18 cellular contexts compared by ENCODE assay signal in the genomic region with DNA sequence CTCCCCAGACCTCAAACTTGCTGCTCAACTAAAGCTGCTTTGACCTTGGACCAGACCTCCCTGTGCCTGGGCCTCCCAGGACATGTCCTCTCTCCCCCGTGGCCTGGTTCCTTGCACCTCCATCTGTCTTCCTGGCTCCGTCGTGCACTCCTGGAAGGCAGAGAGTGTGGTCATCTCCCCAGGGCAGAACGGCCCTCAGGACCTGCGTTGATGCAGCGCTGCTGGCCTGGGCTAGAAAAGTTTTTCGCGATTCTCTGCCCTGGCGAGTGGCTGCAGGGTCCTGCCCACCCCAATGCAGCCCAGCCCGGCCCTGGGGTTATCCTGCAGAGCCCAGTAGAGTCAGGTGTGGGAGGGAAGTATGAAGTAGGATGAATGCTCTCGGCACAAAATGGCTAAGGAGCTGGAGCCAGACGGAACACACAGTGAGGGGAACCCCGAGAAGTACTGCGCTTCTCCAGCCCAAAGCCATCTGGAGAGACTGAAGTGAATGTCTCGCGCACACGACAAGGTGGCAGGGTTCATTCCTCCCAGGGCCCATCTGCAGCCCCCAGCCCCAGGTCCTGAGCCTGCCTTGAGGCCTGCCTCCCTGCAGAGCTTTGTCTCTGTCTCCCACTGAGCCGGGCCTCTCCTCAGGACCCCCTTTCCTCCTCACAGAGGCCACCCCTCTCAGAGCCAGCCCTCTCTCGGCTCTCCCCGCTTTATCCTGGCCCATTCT. TPM values are rescaled to one million over a fixed set of nuclear protein-coding genes. Genes with fewer than 3 reads are reported as not detected.
A peak's percentile ranks its signal among the peaks of the same experiment; 100 is the strongest.
DNase-seq lines count a peak whose midpoint lies in the region; ATAC-seq and TF ChIP-seq lines count a peak whose summit lies in the region.
"Had no signal": no experiment of that assay in that cellular context is flagged by ENCODE, and none has a peak within 500 bp of the region (broad histone marks: within the 10 kb centered on the region; RNA-seq: fewer than 3 reads in every experiment).

No MANE protein-coding gene starts in this region.

- POLR2A ChIA-PET in naive thymus-derived CD8-positive, alpha-beta T cell (lab: Charles Lee) = no interaction called here

- H4K20me1 ChIP-seq in neural progenitor cell (ENCODE audit: low read depth) = no peaks in the 10 kb centered on the region

- H3K27me3 Mint-ChIP-seq in glutamatergic neuron (ENCODE audit: unreplicated experiment) (peaks cover 16% of the 10 kb centered on the region), neural progenitor cell (ENCODE audit: insufficient read depth, low read depth) (peaks cover 4% of the 10 kb centered on the region)
- H3K27me3 Mint-ChIP-seq in naive thymus-derived CD8-positive, alpha-beta T cell = peaks cover 8 to 35% (median 17%) of the 10 kb centered on the region in 5 donors

- H3K4me1 ChIP-seq in ascending aorta = peaks cover 42 to 72% of the 10 kb centered on the region in 2 donors
- peaks cover 13% of the 10 kb centered on the region for H3K4me1 ChIP-seq in neural progenitor cell
- peaks cover 0 to 74% (median 67%) of the 10 kb centered on the region in 4 donors for H3K4me1 ChIP-seq in tibial artery

- ATAC-seq in GM19397 (IDR thresholded peaks at IDR 0.05; ENCODE audit: unreplicated experiment) = no peak
- no peak for ATAC-seq in naive thymus-derived CD8-positive, alpha-beta T cell
- ATAC-seq: naive thymus-derived CD4-positive, alpha-beta T cell; WTC11 had no signal

- H3K9me3 ChIP-seq in ascending aorta = no peaks in the 10 kb centered on the region
- H3K9me3 ChIP-seq in neural progenitor cell (ENCODE audit: low read depth) = no peaks in the 10 kb centered on the region
- H3K9me3 ChIP-seq in tibial artery = no peaks in the 10 kb centered on the region
- H3K9me3 ChIP-seq: BE2C had no signal

- no peaks in the 10 kb centered on the region for H3K27me3 ChIP-seq in ascending aorta
- no peaks in the 10 kb centered on the region for H3K27me3 ChIP-seq in neural progenitor cell
- H3K27me3 ChIP-seq in tibial artery = no peaks in the 10 kb centered on the region
- H3K27me3 ChIP-seq: BE2C had no signal

- in situ Hi-C loops in GM13976 (cut with MboI; ENCODE audit: low sequenced_read_pairs, unreplicated experiment) = no loop called here

- DNase-seq in ascending aorta (ENCODE audit: low spot score in 2 of 2) (no peak), glutamatergic neuron (peak; percentile 39), neural progenitor cell (ENCODE audit: low spot score) (no peak), tibial artery (peak; percentile 19 to 65), GM13976 (ENCODE audit: low spot score) (no peak), DMS153 treated with DMSO at 0.1 percent for 48 hours (lab: John Stamatoyannopoulos, UW; ENCODE audit: unreplicated experiment) (no peak)
- no peak for DNase-seq in naive thymus-derived CD8-positive, alpha-beta T cell
- DNase-seq: activated naive CD4-positive, alpha-beta T cell treated with anti-CD3 and anti-CD28 coated beads for 36 hours; BE2C; DND-41; naive thymus-derived CD4-positive, alpha-beta T cell; NCI-H146; PC-9; stimulated activated naive CD4-positive, alpha-beta T cell; SW 1271 had no signal

- H3K27ac ChIP-seq in ascending aorta (peak overlapping the region; percentile 87 to 91), neural progenitor cell (no peak overlapping the region), tibial artery (peak overlapping the region; percentile 69 to 85)
- H3K27ac ChIP-seq: PC-9 had no signal

- H3K4me1 Mint-ChIP-seq in glutamatergic neuron (ENCODE audit: low read depth, unreplicated experiment) = peaks cover 61% of the 10 kb centered on the region
- peaks cover 65% of the 10 kb centered on the region for H3K4me1 Mint-ChIP-seq in neural progenitor cell
- H3K4me1 Mint-ChIP-seq in naive thymus-derived CD8-positive, alpha-beta T cell = no peaks in the 10 kb centered on the region
- H3K4me1 Mint-ChIP-seq: central memory CD8-positive, alpha-beta T cell; WTC11 had no signal

- H3K36me3 ChIP-seq in ascending aorta = peaks cover 0 to 15% of the 10 kb centered on the region in 2 donors
- H3K36me3 ChIP-seq in neural progenitor cell = no peaks in the 10 kb centered on the region
- peaks cover 0 to 7% (median 0%) of the 10 kb centered on the region in 3 donors for H3K36me3 ChIP-seq in tibial artery
- H3K36me3 ChIP-seq: BE2C had no signal

- peaks cover 8% of the 10 kb centered on the region for H3F3A ChIP-seq in neural progenitor cell (ENCODE audit: low read depth)

- H3K27ac Mint-ChIP-seq in glutamatergic neuron (ENCODE audit: unreplicated experiment) (peak overlapping the region; percentile 81), neural progenitor cell (peak overlapping the region; percentile 95)
- no peak overlapping the region for H3K27ac Mint-ChIP-seq in naive thymus-derived CD8-positive, alpha-beta T cell
- H3K27ac Mint-ChIP-seq: activated naive CD4-positive, alpha-beta T cell treated with anti-CD3 and anti-CD28 coated beads for 36 hours; naive thymus-derived CD4-positive, alpha-beta T cell; WTC11 had no signal

- no peak overlapping the region for H3K4me2 ChIP-seq in neural progenitor cell
- H3K4me2 ChIP-seq: PC-9 had no signal

- H3K4me3 ChIP-seq in ascending aorta (no peak overlapping the region), neural progenitor cell (no peak overlapping the region), tibial artery (no peak overlapping the region)
- H3K4me3 ChIP-seq: PC-9 had no signal

- TF ChIP-seq CTCF in ascending aorta (IDR thresholded peaks at IDR 0.05) (no peak), glutamatergic neuron (IDR thresholded peaks at IDR 0.05; ENCODE audit: partially characterized antibody, unreplicated experiment) (no peak), neural progenitor cell (IDR thresholded peaks at IDR 0.05) (no peak), tibial artery (IDR thresholded peaks at IDR 0.05) (no peak), GM13976 (IDR thresholded peaks at IDR 0.05; ENCODE audit: borderline replicate concordance, control extremely low read depth, extremely low read depth, insufficient read depth, missing control alignments) (no peak)

- intact Hi-C loops in ascending aorta (cut with DNase I) = loop anchor here (2.0 kb wide), 2 partner anchors 17 to 43 kb away; a partner anchor contains a TSS
- intact Hi-C loops in tibial artery (cut with DNase I; ENCODE audit: low total_unique reads) = loop anchor here (10.0 kb wide), 1 partner anchor 51 kb away; no protein-coding TSS in a partner anchor

- peaks cover 23% of the 10 kb centered on the region for H3K9me3 Mint-ChIP-seq in glutamatergic neuron (ENCODE audit: unreplicated experiment)
- H3K9me3 Mint-ChIP-seq in neural progenitor cell = no peaks in the 10 kb centered on the region
- H3K9me3 Mint-ChIP-seq in naive thymus-derived CD8-positive, alpha-beta T cell = no peaks in the 10 kb centered on the region
- H3K9me3 Mint-ChIP-seq: activated naive CD4-positive, alpha-beta T cell treated with anti-CD3 and anti-CD28 coated beads for 36 hours; central memory CD8-positive, alpha-beta T cell; WTC11 had no signal

- H3K4me3 Mint-ChIP-seq in glutamatergic neuron (ENCODE audit: unreplicated experiment) = peak overlapping the region; percentile 35
- H3K4me3 Mint-ChIP-seq in neural progenitor cell = no peak overlapping the region
- H3K4me3 Mint-ChIP-seq in naive thymus-derived CD8-positive, alpha-beta T cell = no peak overlapping the region
- H3K4me3 Mint-ChIP-seq: activated naive CD4-positive, alpha-beta T cell treated with anti-CD3 and anti-CD28 coated beads for 36 hours; central memory CD8-positive, alpha-beta T cell; naive thymus-derived CD4-positive, alpha-beta T cell; WTC11 had no signal

- H2AFZ ChIP-seq in neural progenitor cell (replicated peaks) = no peak overlapping the region
- H2AFZ ChIP-seq: PC-9 had no signal

- no peaks in the 10 kb centered on the region for H3K79me2 ChIP-seq in neural progenitor cell (ENCODE audit: low read depth)

- no peaks in the 10 kb centered on the region for H3K36me3 Mint-ChIP-seq in glutamatergic neuron (ENCODE audit: unreplicated experiment)
- no peaks in the 10 kb centered on the region for H3K36me3 Mint-ChIP-seq in neural progenitor cell
- peaks cover 0 to under 1% (median 0%) of the 10 kb centered on the region in 3 donors for H3K36me3 Mint-ChIP-seq in naive thymus-derived CD8-positive, alpha-beta T cell
- H3K36me3 Mint-ChIP-seq: naive thymus-derived CD4-positive, alpha-beta T cell; WTC11 had no signal

- no peak overlapping the region for H3K9ac ChIP-seq in neural progenitor cell

RNA-seq across cellular contexts. Expression of a gene that starts 41.7 kb away (rescaled TPM):
- total RNA-seq in ascending aorta (239 TPM), glutamatergic neuron (ENCODE audit: unreplicated experiment) (9.0 TPM), neural progenitor cell (ENCODE audit: low replicate concordance) (0.43 TPM in 1 of 2 replicates, not detected in the other)
- not detected for total RNA-seq in naive thymus-derived CD8-positive, alpha-beta T cell
- not detected for polyA plus RNA-seq in naive thymus-derived CD8-positive, alpha-beta T cell
- total RNA-seq: activated naive CD4-positive, alpha-beta T cell treated with anti-CD3 and anti-CD28 coated beads for 36 hours; PC-9 had no signal
- polyA plus RNA-seq: naive thymus-derived CD4-positive, alpha-beta T cell had no signal

Comparison
In these comparisons a context has a peak if more than half of its experiments do, and no peak if none do; other contexts are left out.
1. DNase-seq: peak in glutamatergic neuron (single experiment) and tibial artery (2 of 2); none in ascending aorta (0 of 2), neural progenitor cell (single experiment), GM13976 (single experiment), naive thymus-derived CD8-positive, alpha-beta T cell (0 of 10) and DMS153 treated with DMSO at 0.1 percent for 48 hours (single experiment).
2. H3K27ac Mint-ChIP-seq: peak in glutamatergic neuron (single experiment) and neural progenitor cell (single experiment); none in naive thymus-derived CD8-positive, alpha-beta T cell (0 of 10).
3. RNA of a gene that starts 41.7 kb away (total RNA-seq): 239 TPM in ascending aorta (single experiment); 9.0 TPM in glutamatergic neuron (single experiment), 0.43 TPM in neural progenitor cell and not detected in naive thymus-derived CD8-positive, alpha-beta T cell; every median in the first group is over 10 times any median in the second.